In the genomic region with DNA sequence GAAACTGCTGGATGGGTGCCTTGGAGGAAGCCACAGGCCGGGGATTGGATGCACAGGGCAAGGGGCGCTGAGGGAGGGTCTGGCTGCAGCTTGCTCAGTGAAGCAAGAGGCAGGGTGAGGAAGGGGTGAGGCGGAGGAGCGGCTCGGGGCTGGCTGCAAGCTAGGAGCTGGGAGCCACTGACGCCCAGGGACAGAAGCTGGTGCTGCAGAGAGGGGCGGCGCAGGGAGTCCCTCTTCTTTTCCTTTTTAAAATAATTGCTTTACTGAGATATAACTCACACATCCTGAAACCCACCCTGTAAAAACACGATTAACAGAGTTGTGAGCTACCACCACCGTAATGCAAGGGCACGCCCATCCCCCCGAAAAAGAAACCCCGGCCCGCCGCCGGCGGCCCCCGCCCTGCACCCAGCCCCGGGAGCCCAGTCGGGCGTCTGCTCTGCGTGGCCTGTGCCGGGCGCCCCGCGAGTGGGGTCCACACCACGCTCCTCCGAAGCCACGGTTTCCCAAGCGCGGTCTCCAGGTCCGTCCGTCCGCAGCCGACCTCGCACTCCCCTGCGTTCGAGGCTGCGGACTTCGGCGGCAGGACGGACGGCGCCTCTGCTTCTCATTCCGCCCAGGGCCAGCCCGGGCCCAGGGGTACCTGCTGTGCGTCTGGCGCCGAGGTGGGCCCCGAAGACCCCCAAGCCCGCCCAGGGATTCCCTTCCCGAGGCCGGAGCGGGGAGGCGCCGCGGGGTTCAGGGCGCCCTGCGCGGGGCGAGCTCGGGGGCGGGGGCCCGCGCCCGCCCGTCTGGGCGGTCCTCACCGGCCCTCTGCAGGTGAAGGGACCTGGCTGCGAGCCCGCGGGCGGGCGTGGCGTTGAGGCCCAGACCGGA, we compare ENCODE assay signal across 8 cellular contexts.
DNase-seq lines count a peak whose midpoint lies in the region; ATAC-seq and TF ChIP-seq lines count a peak whose summit lies in the region.

No MANE protein-coding gene starts in this region.

- DNase-seq in COLO668 (lab: John Stamatoyannopoulos, UW; ENCODE audit: unreplicated experiment), result peak; percentile 64
- DNase-seq in SW480 (ENCODE audit: low spot score), result peak; percentile 19
- DNase-seq in astrocyte of the cerebellum (ENCODE audit: low read depth), result no peak
- no peak for DNase-seq in skeletal muscle cell (ENCODE audit: low read depth)

- TF ChIP-seq CTCF in astrocyte of the cerebellum (IDR thresholded peaks at IDR 0.05; ENCODE audit: low read depth, low read length, missing control alignments), result no peak

- ATAC-seq in GM19043 (IDR thresholded peaks at IDR 0.05; ENCODE audit: low read depth, unreplicated experiment) (peak; percentile 5), HG03460 (IDR thresholded peaks at IDR 0.05; ENCODE audit: unreplicated experiment) (peak; percentile 25), GM21576 (IDR thresholded peaks at IDR 0.05; ENCODE audit: unreplicated experiment) (no peak)

- in situ Hi-C loops in astrocyte of the cerebellum (cut with HindIII; ENCODE audit: low sequenced_read_pairs), result no loop called here

- H3K4me3 ChIP-seq in astrocyte of the cerebellum (ENCODE audit: low read depth, low read length) (peak overlapping the region; percentile 57), iPS-11a (ENCODE audit: low read depth, low read length) (peak overlapping the region; percentile 77), skeletal muscle cell (ENCODE audit: low read depth, low read length) (peak overlapping the region; percentile 84)

Comparison
In these comparisons a context has a peak if more than half of its experiments do, and no peak if none do; other contexts are left out.
1. DNase-seq: peak in COLO668 (single experiment) and SW480 (single experiment); none in astrocyte of the cerebellum (single experiment) and skeletal muscle cell (single experiment).
2. Peak in every context shown above with its lines, with median percentiles within 50 percentile points of each other: H3K4me3 ChIP-seq.